ENCODE assay signal across 1 cellular context in the genomic region with DNA sequence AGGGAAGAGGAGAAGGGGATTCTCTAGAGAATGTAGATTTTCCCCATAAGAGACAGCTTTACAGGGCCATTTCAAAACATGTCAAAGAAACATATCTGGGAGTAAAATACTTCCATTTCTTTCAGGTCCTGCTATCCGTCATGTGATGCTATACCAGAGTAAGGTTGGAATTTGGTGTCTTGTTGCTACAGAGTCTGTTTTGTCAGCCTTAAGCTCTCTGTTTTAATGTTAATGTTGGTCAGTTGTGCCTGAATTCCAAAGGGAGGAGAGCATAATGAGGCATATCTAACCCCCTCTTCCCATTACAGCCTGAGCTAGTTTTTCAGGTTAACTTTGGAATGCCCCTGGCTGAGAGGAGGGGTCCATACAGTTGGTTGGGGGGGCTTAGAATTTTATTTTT.
TF ChIP-seq lines count a peak whose summit lies in the region.

No MANE protein-coding gene starts in this region.

TF ChIP-seq in GM23338, 12 proteins besides CTCF, POLR2A, EP300 and RAD21:
- TF ChIP-seq, protein P1, sequence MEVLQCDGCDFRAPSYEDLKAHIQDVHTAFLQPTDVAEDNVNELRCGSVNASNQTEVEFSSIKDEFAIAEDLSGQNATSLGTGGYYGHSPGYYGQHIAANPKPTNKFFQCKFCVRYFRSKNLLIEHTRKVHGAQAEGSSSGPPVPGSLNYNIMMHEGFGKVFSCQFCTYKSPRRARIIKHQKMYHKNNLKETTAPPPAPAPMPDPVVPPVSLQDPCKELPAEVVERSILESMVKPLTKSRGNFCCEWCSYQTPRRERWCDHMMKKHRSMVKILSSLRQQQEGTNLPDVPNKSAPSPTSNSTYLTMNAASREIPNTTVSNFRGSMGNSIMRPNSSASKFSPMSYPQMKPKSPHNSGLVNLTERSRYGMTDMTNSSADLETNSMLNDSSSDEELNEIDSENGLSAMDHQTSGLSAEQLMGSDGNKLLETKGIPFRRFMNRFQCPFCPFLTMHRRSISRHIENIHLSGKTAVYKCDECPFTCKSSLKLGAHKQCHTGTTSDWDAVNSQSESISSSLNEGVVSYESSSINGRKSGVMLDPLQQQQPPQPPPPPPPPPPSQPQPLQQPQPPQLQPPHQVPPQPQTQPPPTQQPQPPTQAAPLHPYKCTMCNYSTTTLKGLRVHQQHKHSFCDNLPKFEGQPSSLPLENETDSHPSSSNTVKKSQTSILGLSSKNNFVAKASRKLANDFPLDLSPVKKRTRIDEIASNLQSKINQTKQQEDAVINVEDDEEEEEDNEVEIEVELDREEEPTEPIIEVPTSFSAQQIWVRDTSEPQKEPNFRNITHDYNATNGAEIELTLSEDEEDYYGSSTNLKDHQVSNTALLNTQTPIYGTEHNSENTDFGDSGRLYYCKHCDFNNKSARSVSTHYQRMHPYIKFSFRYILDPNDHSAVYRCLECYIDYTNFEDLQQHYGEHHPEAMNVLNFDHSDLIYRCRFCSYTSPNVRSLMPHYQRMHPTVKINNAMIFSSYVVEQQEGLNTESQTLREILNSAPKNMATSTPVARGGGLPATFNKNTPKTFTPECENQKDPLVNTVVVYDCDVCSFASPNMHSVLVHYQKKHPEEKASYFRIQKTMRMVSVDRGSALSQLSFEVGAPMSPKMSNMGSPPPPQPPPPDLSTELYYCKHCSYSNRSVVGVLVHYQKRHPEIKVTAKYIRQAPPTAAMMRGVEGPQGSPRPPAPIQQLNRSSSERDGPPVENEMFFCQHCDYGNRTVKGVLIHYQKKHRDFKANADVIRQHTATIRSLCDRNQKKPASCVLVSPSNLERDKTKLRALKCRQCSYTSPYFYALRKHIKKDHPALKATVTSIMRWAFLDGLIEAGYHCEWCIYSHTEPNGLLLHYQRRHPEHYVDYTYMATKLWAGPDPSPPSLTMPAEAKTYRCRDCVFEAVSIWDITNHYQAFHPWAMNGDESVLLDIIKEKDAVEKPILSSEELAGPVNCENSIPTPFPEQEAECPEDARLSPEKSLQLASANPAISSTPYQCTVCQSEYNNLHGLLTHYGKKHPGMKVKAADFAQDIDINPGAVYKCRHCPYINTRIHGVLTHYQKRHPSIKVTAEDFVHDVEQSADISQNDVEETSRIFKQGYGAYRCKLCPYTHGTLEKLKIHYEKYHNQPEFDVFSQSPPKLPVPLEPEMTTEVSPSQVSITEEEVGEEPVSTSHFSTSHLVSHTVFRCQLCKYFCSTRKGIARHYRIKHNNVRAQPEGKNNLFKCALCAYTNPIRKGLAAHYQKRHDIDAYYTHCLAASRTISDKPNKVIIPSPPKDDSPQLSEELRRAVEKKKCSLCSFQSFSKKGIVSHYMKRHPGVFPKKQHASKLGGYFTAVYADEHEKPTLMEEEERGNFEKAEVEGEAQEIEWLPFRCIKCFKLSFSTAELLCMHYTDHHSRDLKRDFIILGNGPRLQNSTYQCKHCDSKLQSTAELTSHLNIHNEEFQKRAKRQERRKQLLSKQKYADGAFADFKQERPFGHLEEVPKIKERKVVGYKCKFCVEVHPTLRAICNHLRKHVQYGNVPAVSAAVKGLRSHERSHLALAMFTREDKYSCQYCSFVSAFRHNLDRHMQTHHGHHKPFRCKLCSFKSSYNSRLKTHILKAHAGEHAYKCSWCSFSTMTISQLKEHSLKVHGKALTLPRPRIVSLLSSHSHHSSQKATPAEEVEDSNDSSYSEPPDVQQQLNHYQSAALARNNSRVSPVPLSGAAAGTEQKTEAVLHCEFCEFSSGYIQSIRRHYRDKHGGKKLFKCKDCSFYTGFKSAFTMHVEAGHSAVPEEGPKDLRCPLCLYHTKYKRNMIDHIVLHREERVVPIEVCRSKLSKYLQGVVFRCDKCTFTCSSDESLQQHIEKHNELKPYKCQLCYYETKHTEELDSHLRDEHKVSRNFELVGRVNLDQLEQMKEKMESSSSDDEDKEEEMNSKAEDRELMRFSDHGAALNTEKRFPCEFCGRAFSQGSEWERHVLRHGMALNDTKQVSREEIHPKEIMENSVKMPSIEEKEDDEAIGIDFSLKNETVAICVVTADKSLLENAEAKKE (CRISPR knock-in tag; IDR thresholded peaks at IDR 0.05) = no peak; the same call in 1 of the 2 replicates
- no peak for TF ChIP-seq EZH2 (IDR thresholded peaks at IDR 0.05; ENCODE audit: low read depth, unreplicated experiment)
- no peak for TF ChIP-seq STAT1 (IDR thresholded peaks at IDR 0.05; ENCODE audit: unreplicated experiment)
